2 cellular contexts compared by ENCODE assay signal in the genomic region with DNA sequence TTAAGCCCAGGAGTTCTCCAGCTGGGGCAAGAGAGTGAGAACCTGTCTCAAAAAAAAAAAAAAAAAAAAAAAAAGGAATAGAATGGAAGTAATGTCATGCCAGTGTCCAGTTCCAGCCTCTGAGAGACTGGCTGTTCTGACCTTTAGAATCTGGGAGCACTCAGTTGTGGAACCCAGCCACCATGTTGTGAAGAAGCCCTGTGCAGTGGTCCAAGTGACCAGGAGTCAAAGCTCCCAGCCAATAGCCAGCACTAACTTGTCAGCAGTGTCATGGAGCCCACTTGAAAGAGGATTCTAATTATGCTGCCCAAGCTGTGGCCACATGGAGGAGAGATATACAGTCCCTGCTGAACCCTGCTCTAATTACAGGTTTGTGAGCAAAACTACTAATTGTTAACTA.
TF ChIP-seq lines count a peak whose summit lies in the region.

No MANE protein-coding gene starts in this region.

TF ChIP-seq in IMR-90, 13 proteins besides CTCF, POLR2A, EP300 and RAD21:
- no peak for TF ChIP-seq RCOR1 (IDR thresholded peaks at IDR 0.05; ENCODE audit: insufficient replicate concordance, low read length)
- TF ChIP-seq ELK1 (IDR thresholded peaks at IDR 0.05; ENCODE audit: borderline replicate concordance, low read depth, low read length) = no peak
- TF ChIP-seq SMC3 (IDR thresholded peaks at IDR 0.05; ENCODE audit: low read depth, low read length) = no peak
- TF ChIP-seq MXI1 (IDR thresholded peaks at IDR 0.05; ENCODE audit: borderline replicate concordance, low read depth, low read length) = no peak
- no peak for TF ChIP-seq MAFK (IDR thresholded peaks at IDR 0.05; ENCODE audit: low read depth, low read length)
- no peak for TF ChIP-seq MAZ (IDR thresholded peaks at IDR 0.05; ENCODE audit: borderline replicate concordance, low read depth, low read length)
- no peak for TF ChIP-seq FOS (IDR thresholded peaks at IDR 0.05; ENCODE audit: low read depth, low read length)
- no peak for TF ChIP-seq BHLHE40 (IDR thresholded peaks at IDR 0.05; ENCODE audit: low read depth, low read length)
- no peak for TF ChIP-seq CEBPB (IDR thresholded peaks at IDR 0.05; ENCODE audit: low read depth, low read length)
- TF ChIP-seq CHD1 (IDR thresholded peaks at IDR 0.05; ENCODE audit: low read depth, low read length) = no peak
- no peak for TF ChIP-seq NFE2L2 (IDR thresholded peaks at IDR 0.05; ENCODE audit: low read depth, low read length)
- TF ChIP-seq USF2 (IDR thresholded peaks at IDR 0.05; ENCODE audit: low read depth, low read length) = no peak
- TF ChIP-seq RFX5 (IDR thresholded peaks at IDR 0.05; ENCODE audit: low read depth, low read length) = no peak

TF ChIP-seq in K562, 482 proteins besides CTCF, POLR2A, EP300 and RAD21:
- TF ChIP-seq MED1 (CRISPR knock-in tag; IDR thresholded peaks at IDR 0.05; ENCODE audit: borderline replicate concordance) = no peak
- peak; percentile 49; the same call in 1 of the 2 replicates for TF ChIP-seq DMBX1 (CRISPR knock-in tag; IDR thresholded peaks at IDR 0.05; ENCODE audit: borderline replicate concordance)
- TF ChIP-seq, protein P1, sequence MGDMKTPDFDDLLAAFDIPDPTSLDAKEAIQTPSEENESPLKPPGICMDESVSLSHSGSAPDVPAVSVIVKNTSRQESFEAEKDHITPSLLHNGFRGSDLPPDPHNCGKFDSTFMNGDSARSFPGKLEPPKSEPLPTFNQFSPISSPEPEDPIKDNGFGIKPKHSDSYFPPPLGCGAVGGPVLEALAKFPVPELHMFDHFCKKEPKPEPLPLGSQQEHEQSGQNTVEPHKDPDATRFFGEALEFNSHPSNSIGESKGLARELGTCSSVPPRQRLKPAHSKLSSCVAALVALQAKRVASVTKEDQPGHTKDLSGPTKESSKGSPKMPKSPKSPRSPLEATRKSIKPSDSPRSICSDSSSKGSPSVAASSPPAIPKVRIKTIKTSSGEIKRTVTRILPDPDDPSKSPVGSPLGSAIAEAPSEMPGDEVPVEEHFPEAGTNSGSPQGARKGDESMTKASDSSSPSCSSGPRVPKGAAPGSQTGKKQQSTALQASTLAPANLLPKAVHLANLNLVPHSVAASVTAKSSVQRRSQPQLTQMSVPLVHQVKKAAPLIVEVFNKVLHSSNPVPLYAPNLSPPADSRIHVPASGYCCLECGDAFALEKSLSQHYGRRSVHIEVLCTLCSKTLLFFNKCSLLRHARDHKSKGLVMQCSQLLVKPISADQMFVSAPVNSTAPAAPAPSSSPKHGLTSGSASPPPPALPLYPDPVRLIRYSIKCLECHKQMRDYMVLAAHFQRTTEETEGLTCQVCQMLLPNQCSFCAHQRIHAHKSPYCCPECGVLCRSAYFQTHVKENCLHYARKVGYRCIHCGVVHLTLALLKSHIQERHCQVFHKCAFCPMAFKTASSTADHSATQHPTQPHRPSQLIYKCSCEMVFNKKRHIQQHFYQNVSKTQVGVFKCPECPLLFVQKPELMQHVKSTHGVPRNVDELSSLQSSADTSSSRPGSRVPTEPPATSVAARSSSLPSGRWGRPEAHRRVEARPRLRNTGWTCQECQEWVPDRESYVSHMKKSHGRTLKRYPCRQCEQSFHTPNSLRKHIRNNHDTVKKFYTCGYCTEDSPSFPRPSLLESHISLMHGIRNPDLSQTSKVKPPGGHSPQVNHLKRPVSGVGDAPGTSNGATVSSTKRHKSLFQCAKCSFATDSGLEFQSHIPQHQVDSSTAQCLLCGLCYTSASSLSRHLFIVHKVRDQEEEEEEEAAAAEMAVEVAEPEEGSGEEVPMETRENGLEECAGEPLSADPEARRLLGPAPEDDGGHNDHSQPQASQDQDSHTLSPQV (IDR thresholded peaks at IDR 0.05) = 0 out of 2 replicates have a peak, but pooled peaks have one; percentile 12
- TF ChIP-seq ZNF175 (CRISPR knock-in tag; IDR thresholded peaks at IDR 0.05; ENCODE audit: low read depth) = peak; percentile 26; the same call in 1 of the 2 replicates
- 0 out of 4 replicates have a peak, but pooled peaks of 1 of the 2 experiments have one; percentile 15 for TF ChIP-seq MAZ (CRISPR knock-in tag; conservative IDR thresholded peaks at IDR 0.05 in 1 of 2, IDR thresholded peaks at IDR 0.05 in 1 of 2)
- no peak for TF ChIP-seq TCF7L2 (IDR thresholded peaks at IDR 0.05; ENCODE audit: low read depth, low read length)
- TF ChIP-seq ZNF41 (CRISPR knock-in tag; conservative IDR thresholded peaks at IDR 0.05) = 0 out of 2 replicates have a peak, but pooled peaks have one; percentile 16
- TF ChIP-seq SMAD4 (CRISPR knock-in tag; conservative IDR thresholded peaks at IDR 0.05) = 0 out of 2 replicates have a peak, but pooled peaks have one; percentile 48
TF ChIP-seq in K562: peak in this region for 6.
